ENCODE assay signal across 8 cellular contexts in the genomic region with DNA sequence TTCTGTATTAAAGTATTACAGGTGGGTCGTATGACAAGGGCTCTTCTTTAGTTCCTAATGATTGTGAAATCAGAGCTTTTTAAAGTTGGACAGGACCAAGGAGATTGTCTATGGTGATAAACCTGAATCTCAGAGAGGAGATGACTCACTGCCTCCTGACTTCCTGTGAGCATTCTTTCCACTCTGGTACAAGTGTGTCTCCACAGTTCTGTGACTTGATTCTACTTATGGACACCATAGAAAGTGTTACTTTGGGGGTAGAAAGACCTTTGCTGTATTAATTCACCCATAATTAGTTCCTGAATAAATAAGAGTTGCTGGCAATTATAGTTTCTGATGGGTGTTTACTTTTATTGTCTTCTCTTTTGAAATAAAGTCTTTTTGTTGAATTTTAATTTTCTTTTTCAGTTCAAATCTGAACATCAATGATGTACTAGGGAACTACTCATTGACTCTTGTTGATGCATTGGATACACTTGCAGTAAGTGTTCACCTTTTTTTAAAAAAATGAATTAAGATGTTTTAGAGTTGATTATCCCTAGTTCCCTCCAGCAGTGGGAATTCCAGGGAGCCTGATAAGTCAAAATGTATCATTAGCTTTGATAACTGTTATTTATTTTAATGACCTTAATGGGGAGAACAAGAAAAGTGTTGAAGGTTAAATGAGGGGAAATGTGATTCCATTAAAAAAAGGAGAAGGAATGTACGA. TPM values are rescaled to one million over a fixed set of nuclear protein-coding genes. Genes with fewer than 3 reads are reported as not detected.
DNase-seq lines count a peak whose midpoint lies in the region; ATAC-seq and TF ChIP-seq lines count a peak whose summit lies in the region.

No MANE protein-coding gene starts in this region.

- TF ChIP-seq CTCF in adrenal gland (IDR thresholded peaks at IDR 0.05) (no peak), lower lobe of right lung (IDR thresholded peaks at IDR 0.05) (no peak)

- 28 to 42% (median 33%) methylated on average over 2 of the region's 2 CpGs for WGBS in adrenal gland, 4 donors

- peak in 1 of 2 donors; percentile 55 for TF ChIP-seq POLR2A in adrenal gland (IDR thresholded peaks at IDR 0.05)

- POLR2A ChIA-PET in HEK293T (lab: Yijun Ruan, JAX): interaction anchor here (1.2 kb wide), 1 partner anchor 216 kb away, joined by 3 read pairs; a partner anchor contains a TSS

- H3K36me3 ChIP-seq in adrenal gland (replicated peaks in 1 of 2) (peaks cover 0 to 4% of the 10 kb centered on the region in 2 donors), lower lobe of right lung (peaks cover 11% of the 10 kb centered on the region)

- peak overlapping the region; percentile 68 for H3K4me3 Mint-ChIP-seq in activated T-cell treated with anti-CD3 and anti-CD28 coated beads, Interleukin-2, amount 50 U/mL, for 4 hours

- H3K9me3 ChIP-seq in adrenal gland (replicated peaks in 1 of 3): no peaks in the 10 kb centered on the region
- no peaks in the 10 kb centered on the region for H3K9me3 ChIP-seq in lower lobe of right lung

- no peaks in the 10 kb centered on the region for H3K27me3 Mint-ChIP-seq in activated T-cell treated with anti-CD3 and anti-CD28 coated beads, Interleukin-2, amount 50 U/mL, for 4 hours (ENCODE audit: low read depth)

- H3K4me1 Mint-ChIP-seq in activated T-cell treated with anti-CD3 and anti-CD28 coated beads, Interleukin-2, amount 50 U/mL, for 4 hours (ENCODE audit: low read depth): peaks cover 89% of the 10 kb centered on the region

- H3K36me3 Mint-ChIP-seq in activated T-cell treated with anti-CD3 and anti-CD28 coated beads, Interleukin-2, amount 50 U/mL, for 4 hours (ENCODE audit: insufficient read depth): peaks cover 57% of the 10 kb centered on the region

- peaks cover 17 to 65% of the 10 kb centered on the region in 2 donors for H3K4me1 ChIP-seq in adrenal gland (replicated peaks in 1 of 2)
- peaks cover 91% of the 10 kb centered on the region for H3K4me1 ChIP-seq in lower lobe of right lung

- peaks cover 13% of the 10 kb centered on the region for H3K9me3 Mint-ChIP-seq in activated T-cell treated with anti-CD3 and anti-CD28 coated beads, Interleukin-2, amount 50 U/mL, for 4 hours

- intact Hi-C loops in adrenal gland (cut with DNase I): no loop called here
- intact Hi-C loops in lower lobe of right lung (cut with DNase I): no loop called here

- H3K4me3 ChIP-seq in adrenal gland (no peak overlapping the region), lower lobe of right lung (no peak overlapping the region)

- CTCF ChIA-PET in HEK293T (lab: Yijun Ruan, JAX): no interaction called here

- DNase-seq in activated T-cell treated with anti-CD3 and anti-CD28 coated beads, Interleukin-2, amount 50 U/mL, for 4 hours: peak; percentile 29
- DNase-seq in activated T-cell treated with anti-CD3 and anti-CD28 coated beads, Interleukin-2, amount 50 U/mL, for 1 hour: no peak
- DNase-seq in MV-4-11 (lab: John Stamatoyannopoulos, UW) (peak; percentile 68), adrenal gland (peak; percentile 40 to 80 (median 68)), lower lobe of right lung (no peak), nucleus accumbens (lab: John Stamatoyannopoulos, UW) (no peak), HEK293T (ENCODE audit: extremely low spot score) (no peak)

- H3K27ac ChIP-seq in adrenal gland (peak overlapping the region in 3 of 5 donors; percentile 56 to 75 (median 57)), lower lobe of right lung (peak overlapping the region; percentile 34)

- H3K27me3 ChIP-seq in adrenal gland (no peaks in the 10 kb centered on the region), lower lobe of right lung (ENCODE audit: low read depth) (no peaks in the 10 kb centered on the region)

- peak; percentile 40 to 52 for ATAC-seq in activated T-cell treated with anti-CD3 and anti-CD28 coated beads, Interleukin-2, amount 50 U/mL, for 4 hours
- ATAC-seq in HG02588 (IDR thresholded peaks at IDR 0.05; ENCODE audit: unreplicated experiment) (peak; percentile 34), lower lobe of right lung (peak; percentile 51 to 59)

TF ChIP-seq in HEK293T, 16 proteins besides CTCF, POLR2A, EP300 and RAD21:
- TF ChIP-seq FOXM1 (IDR thresholded peaks at IDR 0.05; ENCODE audit: borderline replicate concordance) (no peak), TARDBP (IDR thresholded peaks at IDR 0.05) (no peak), NFRKB (IDR thresholded peaks at IDR 0.05) (no peak), FOXA1 (IDR thresholded peaks at IDR 0.05) (no peak), BHLHE40 (IDR thresholded peaks at IDR 0.05; ENCODE audit: borderline replicate concordance) (no peak), CTBP1 (IDR thresholded peaks at IDR 0.05; ENCODE audit: borderline replicate concordance) (no peak), ARNT (IDR thresholded peaks at IDR 0.05) (no peak), ZNF384 (IDR thresholded peaks at IDR 0.05) (no peak), LEF1 (IDR thresholded peaks at IDR 0.05; ENCODE audit: borderline replicate concordance) (no peak), HDGF (IDR thresholded peaks at IDR 0.05; ENCODE audit: borderline replicate concordance) (no peak), ELF4 (IDR thresholded peaks at IDR 0.05) (no peak), SUZ12 (IDR thresholded peaks at IDR 0.05) (no peak), FOXK2 (IDR thresholded peaks at IDR 0.05) (no peak), L3MBTL2 (conservative IDR thresholded peaks at IDR 0.05) (no peak), SP1 (IDR thresholded peaks at IDR 0.05) (no peak)
- TF ChIP-seq, protein P1, sequence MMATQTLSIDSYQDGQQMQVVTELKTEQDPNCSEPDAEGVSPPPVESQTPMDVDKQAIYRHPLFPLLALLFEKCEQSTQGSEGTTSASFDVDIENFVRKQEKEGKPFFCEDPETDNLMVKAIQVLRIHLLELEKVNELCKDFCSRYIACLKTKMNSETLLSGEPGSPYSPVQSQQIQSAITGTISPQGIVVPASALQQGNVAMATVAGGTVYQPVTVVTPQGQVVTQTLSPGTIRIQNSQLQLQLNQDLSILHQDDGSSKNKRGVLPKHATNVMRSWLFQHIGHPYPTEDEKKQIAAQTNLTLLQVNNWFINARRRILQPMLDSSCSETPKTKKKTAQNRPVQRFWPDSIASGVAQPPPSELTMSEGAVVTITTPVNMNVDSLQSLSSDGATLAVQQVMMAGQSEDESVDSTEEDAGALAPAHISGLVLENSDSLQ (IDR thresholded peaks at IDR 0.05): no peak

RNA-seq across cellular contexts. Expression of a gene that starts 7.4 kb away (rescaled TPM):
- 100 to 1,000 TPM in 1 of 3 donors, 10 to 100 TPM in 2; 94.0 to 138 (median 97.2) TPM for total RNA-seq in activated T-cell treated with anti-CD3 and anti-CD28 coated beads, Interleukin-2, amount 50 U/mL, for 4 hours
- total RNA-seq in adrenal gland (10 to 100 TPM; 23.0 to 63.6 (median 37.4) TPM), lower lobe of right lung (76.5 TPM)
- polyA plus RNA-seq in adrenal gland: 10 to 100 TPM in 1 of 3 donors, 1 to 10 TPM in 2; 3.1 to 24.9 (median 3.6) TPM

Comparison
In these comparisons a context has a peak if more than half of its experiments do, and no peak if none do; other contexts are left out.
1. DNase-seq: peak in activated T-cell treated with anti-CD3 and anti-CD28 coated beads, Interleukin-2, amount 50 U/mL, for 4 hours (single experiment), MV-4-11 (single experiment) and adrenal gland (7 of 7); none in activated T-cell treated with anti-CD3 and anti-CD28 coated beads, Interleukin-2, amount 50 U/mL, for 1 hour (single experiment), lower lobe of right lung (single experiment), nucleus accumbens (0 of 56) and HEK293T (single experiment).
2. Peak in every context shown above with its lines, with median percentiles within 50 percentile points of each other: ATAC-seq.